8 cellular contexts compared by ENCODE assay signal in genomic region chr11:117143871-117144476, GRCh38. TPM values are rescaled to one million over a fixed set of nuclear protein-coding genes. Genes with fewer than 3 reads are reported as not detected.
DNase-seq lines count a peak whose midpoint lies in the region; ATAC-seq and TF ChIP-seq lines count a peak whose summit lies in the region.

TSS of gene PAFAH1B2 (plus strand) at chr11:117144287. CDS start at chr11:117152448, 8,161 bp downstream.

- H3K36me3 Mint-ChIP-seq in T-cell, result peaks cover 8% of the 10 kb centered on the region

- TF ChIP-seq POLR2A in tibial nerve (IDR thresholded peaks at IDR 0.05), result peak; percentile 69 to 81

- H3K27me3 ChIP-seq in trophoblast cell (ENCODE audit: insufficient read depth, low read length), result no peaks in the 10 kb centered on the region
- H3K27me3 ChIP-seq in tibial nerve, result no peaks in the 10 kb centered on the region

- peak within 1 kb of the TSS; percentile 94 to 95 for H3K27ac Mint-ChIP-seq in T-cell

- H3K4me1 Mint-ChIP-seq in T-cell, result peaks cover 40 to 45% (median 40%) of the 10 kb centered on the region in 3 donors

- peak within 1 kb of the TSS; percentile 88 for H3K4me2 ChIP-seq in trophoblast cell (ENCODE audit: low read length)

- H4K12ac ChIP-seq in trophoblast cell (ENCODE audit: low read depth, low read length), result peak within 1 kb of the TSS; percentile 94

- H3K18ac ChIP-seq in trophoblast cell (ENCODE audit: low read length), result peak within 1 kb of the TSS; percentile 99

- peak within 1 kb of the TSS; percentile 76 for H2BK12ac ChIP-seq in trophoblast cell (ENCODE audit: low read length)

- 0 to 1% (median 0%) methylated on average over 45 to 48 of the region's 48 CpGs for WGBS in adipose tissue, 3 donors
- no CpG with 5 or more reads among the region's 48 CpGs for WGBS in trophoblast cell (ENCODE audit: extremely low coverage, insufficient coverage, insufficient read length)
- WGBS in tibial nerve, 2 donors, result 0% methylated on average over 42 of the region's 48 CpGs

- no peak for TF ChIP-seq CTCF in GM13977 (IDR thresholded peaks at IDR 0.05; ENCODE audit: extremely low read depth, insufficient read depth, missing control alignments)
- TF ChIP-seq CTCF in tibial nerve (IDR thresholded peaks at IDR 0.05), result no peak

- no peaks in the 10 kb centered on the region for H3K9me3 ChIP-seq in trophoblast cell (ENCODE audit: insufficient read depth, low read depth, low read length)
- H3K9me3 ChIP-seq in tibial nerve, result no peaks in the 10 kb centered on the region

- H3K27ac ChIP-seq in adipose tissue (ENCODE audit: low read depth, low read length) (no peak within 1 kb of the TSS), trophoblast cell (ENCODE audit: low read depth, low read length) (peak within 1 kb of the TSS; percentile 91), tibial nerve (peak within 1 kb of the TSS; percentile 85 to 95 (median 90))

- peak within 1 kb of the TSS; percentile 98 for H2BK5ac ChIP-seq in trophoblast cell (ENCODE audit: low read depth, low read length, poor library complexity)

- peak within 1 kb of the TSS; percentile 94 for H3K9ac ChIP-seq in trophoblast cell (ENCODE audit: low read length)

- intact Hi-C loops in cardiac septum (cut with DNase I), result loop anchor here (2.0 to 5.0 kb wide), 2 partner anchors 35 to 88 kb away; partner anchors contain the start of genes PCSK7, RNF214 and SIDT2

- peaks cover 12% of the 10 kb centered on the region for H3K79me1 ChIP-seq in trophoblast cell (ENCODE audit: low read length)

- DNase-seq in GM13977 (ENCODE audit: low spot score), result peak; percentile 98
- peak; percentile 97 for DNase-seq in NCI-H146 (lab: John Stamatoyannopoulos, UW)
- peak; percentile 82 to 95 (median 92) for DNase-seq in T-cell
- peak; percentile 99 for DNase-seq in cardiac septum (ENCODE audit: low spot score)
- DNase-seq in trophoblast cell, result peak; percentile 95 to 96
- peak; percentile 90 to 92 for DNase-seq in tibial nerve (ENCODE audit: low spot score in 2 of 2)

- H2AFZ ChIP-seq in trophoblast cell (ENCODE audit: insufficient read depth, low read length, poor library complexity), result peak within 1 kb of the TSS; percentile 87

- TF ChIP-seq EP300 in tibial nerve (IDR thresholded peaks at IDR 0.05), result peak; percentile 11 to 93

- peak within 1 kb of the TSS; percentile 95 for H2AK5ac ChIP-seq in trophoblast cell (ENCODE audit: low read length)

- H3K4me3 Mint-ChIP-seq in T-cell, result peak within 1 kb of the TSS; percentile 96 to 99 (median 98)

- peaks cover 31% of the 10 kb centered on the region for H3K79me2 ChIP-seq in trophoblast cell (ENCODE audit: control insufficient read depth, insufficient read depth, low read length, poor library complexity)

- no peak within 1 kb of the TSS for H3K23ac ChIP-seq in trophoblast cell (ENCODE audit: low read length)

- CTCF ChIA-PET in T-cell (lab: Charles Lee), result interaction anchor here in 1 of 2 donors (0.5 to 1.9 kb wide), 8 partner anchors 11 to 356 kb away, joined by 3 to 8 read pairs (median 3); partner anchors contain the start of gene ZPR1

- peak within 1 kb of the TSS; percentile 92 for H4K8ac ChIP-seq in trophoblast cell (ENCODE audit: low read depth, low read length)

- no peaks in the 10 kb centered on the region for H3K9me3 Mint-ChIP-seq in T-cell

- H4K91ac ChIP-seq in trophoblast cell (ENCODE audit: low read depth, low read length), result peak within 1 kb of the TSS; percentile 93

- peaks cover 6 to 11% of the 10 kb centered on the region in 2 donors for H3K27me3 Mint-ChIP-seq in T-cell

- peaks cover 13% of the 10 kb centered on the region in 2 experiments for H3K36me3 ChIP-seq in trophoblast cell (ENCODE audit: control insufficient read depth in 1 of 2, insufficient read depth in 2 of 2, low read length in 2 of 2)
- peaks cover 0 to 12% (median 0%) of the 10 kb centered on the region in 3 donors for H3K36me3 ChIP-seq in tibial nerve

- H3K4me1 ChIP-seq in trophoblast cell (ENCODE audit: control insufficient read depth in 1 of 2, insufficient read depth in 2 of 2, low read length in 2 of 2), result peaks cover 0 to 7% of the 10 kb centered on the region in 2 experiments
- H3K4me1 ChIP-seq in tibial nerve, result peaks cover 0 to 37% (median 26%) of the 10 kb centered on the region in 4 donors

- POLR2A ChIA-PET in T-cell (lab: Charles Lee), result interaction anchor here (0.6 to 3.2 kb wide), 7 partner anchors 28 to 356 kb away, joined by 3 to 21 read pairs (median 4); partner anchors contain the start of genes ZPR1 (in 2 of the 2) and SIDT2 (in 1 of the 2)

- peak within 1 kb of the TSS; percentile 95 for H3K14ac ChIP-seq in trophoblast cell (ENCODE audit: low read length)

- in situ Hi-C loops in GM13977 (cut with MboI; ENCODE audit: low pct_unique_long_range_greater_than_20kb, low sequenced_read_pairs, unreplicated experiment), result no loop called here

- peak within 1 kb of the TSS; percentile 96 for H2BK120ac ChIP-seq in trophoblast cell (ENCODE audit: insufficient read depth, low read length, poor library complexity)

- H3K4me3 ChIP-seq in trophoblast cell (ENCODE audit: low read depth, low read length), result peak within 1 kb of the TSS; percentile 96
- peak within 1 kb of the TSS; percentile 83 to 92 (median 88) for H3K4me3 ChIP-seq in tibial nerve

- H3K4ac ChIP-seq in trophoblast cell (ENCODE audit: low read depth, low read length), result peak within 1 kb of the TSS; percentile 98

- ATAC-seq in HG02870 (IDR thresholded peaks at IDR 0.05; ENCODE audit: unreplicated experiment) (peak; percentile 88), T-cell (replicated peaks in 1 of 4) (peak; percentile 91 to 94 (median 92))

RNA-seq across cellular contexts. Expression of gene PAFAH1B2, which starts in this region (rescaled TPM):
- total RNA-seq in T-cell, result 10 to 100 TPM; 44.1 to 55.9 (median 55.6) TPM
- 10 to 100 TPM in 2 of 3 donors, 1 to 10 TPM in 1; 8.1 to 35.5 (median 22.2) TPM for polyA plus RNA-seq in adipose tissue
- total RNA-seq in cardiac septum, result 68.9 TPM
- 59.1 and 59.3 TPM in 2 replicates for polyA plus RNA-seq in trophoblast cell (2013)
- 100 to 1,000 TPM in 3 of 4 donors, 10 to 100 TPM in 1; 96.9 to 125 (median 109) TPM for total RNA-seq in tibial nerve
